Comparison of ENCODE assay signal across 24 cellular contexts in the genomic region with DNA sequence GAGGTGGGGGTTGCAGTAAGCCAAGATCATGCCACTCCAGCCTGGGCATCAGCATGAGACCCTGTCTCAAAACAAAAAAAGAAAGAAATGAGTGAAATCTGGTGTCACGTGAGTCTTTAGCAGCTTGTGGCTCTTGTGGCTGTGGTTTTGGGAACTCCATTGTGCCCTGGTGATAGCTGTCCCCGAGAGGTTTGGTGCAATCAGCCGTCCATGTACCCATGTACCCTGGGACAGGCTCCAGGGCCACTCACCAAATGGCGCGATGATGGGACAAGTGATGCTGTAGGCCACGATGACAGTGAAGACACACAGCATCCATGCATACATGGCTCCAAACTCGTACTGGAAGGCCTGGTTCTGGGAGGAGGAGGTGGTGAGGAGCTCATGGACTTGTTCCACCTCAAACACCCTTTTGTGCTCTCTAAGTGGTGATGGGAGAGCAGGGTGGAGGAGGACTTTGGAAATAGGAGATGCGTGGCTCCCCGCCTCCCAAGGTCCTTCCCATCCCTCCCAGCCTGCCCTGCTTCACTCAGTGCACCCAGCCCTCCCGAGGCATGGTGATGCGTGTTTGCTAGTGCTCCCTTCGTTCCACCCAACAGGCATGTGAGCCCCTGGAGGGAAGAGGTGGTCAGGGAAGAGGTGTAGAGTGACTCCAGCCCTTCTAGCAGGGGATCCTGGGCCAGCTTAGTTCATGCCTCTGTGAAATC. TPM values are rescaled to one million over a fixed set of nuclear protein-coding genes. Genes with fewer than 3 reads are reported as not detected.
DNase-seq lines count a peak whose midpoint lies in the region; ATAC-seq, FAIRE-seq and TF ChIP-seq lines count a peak whose summit lies in the region.
"Had no signal": no experiment of that assay in that cellular context is flagged by ENCODE, and none has a peak within 500 bp of the region (broad histone marks: within the 10 kb centered on the region; RNA-seq: fewer than 3 reads in every experiment).

No MANE protein-coding gene starts in this region.

- TF ChIP-seq RAD21 in HepG2 (CRISPR knock-in tag; IDR thresholded peaks at IDR 0.05): no peak

- CTCF ChIA-PET in T-cell (lab: Charles Lee) (interaction anchor here in 1 of 2 donors (0.6 kb wide), 1 partner anchor 155 kb away, joined by 9 read pairs; no protein-coding TSS in a partner anchor), HepG2 (lab: Yijun Ruan, JAX; ENCODE audit: low intra/inter-chr PET ratio, low total read pairs) (no interaction called here)

- peak overlapping the region; percentile 37 for H3K27ac Mint-ChIP-seq in stimulated activated naive CD8-positive, alpha-beta T cell treated with anti-CD3 and anti-CD28 coated beads, Interleukin-15, Interleukin-2, amounts not matched to agents 100 ng/mL and 50 ng/mL, for 24 hours
- H3K27ac Mint-ChIP-seq in T-cell (peak overlapping the region; percentile 65 to 88), progenitor cell of endocrine pancreas (no peak overlapping the region)

- H3K9me3 Mint-ChIP-seq in stimulated activated naive CD8-positive, alpha-beta T cell treated with anti-CD3 and anti-CD28 coated beads, Interleukin-15, Interleukin-2, amounts not matched to agents 100 ng/mL and 50 ng/mL, for 24 hours: no peaks in the 10 kb centered on the region
- H3K9me3 Mint-ChIP-seq in T-cell: no peaks in the 10 kb centered on the region
- H3K9me3 Mint-ChIP-seq in progenitor cell of endocrine pancreas (ENCODE audit: low read depth): peaks cover 3% of the 10 kb centered on the region

- POLR2A ChIA-PET in T-cell (lab: Charles Lee) (no interaction called here), HepG2 (lab: Yijun Ruan, JAX) (no interaction called here)

- H3K79me2 ChIP-seq in HepG2 (ENCODE audit: insufficient read depth, low read length): no peaks in the 10 kb centered on the region

- no peak overlapping the region for H3K4me3 Mint-ChIP-seq in stimulated activated naive CD8-positive, alpha-beta T cell treated with anti-CD3 and anti-CD28 coated beads, Interleukin-15, Interleukin-2, amounts not matched to agents 100 ng/mL and 50 ng/mL, for 24 hours
- H3K4me3 Mint-ChIP-seq in T-cell: peak overlapping the region in 1 of 3 donors; percentile 18
- H3K4me3 Mint-ChIP-seq in progenitor cell of endocrine pancreas (ENCODE audit: low read depth): no peak overlapping the region

- H3K36me3 ChIP-seq in HepG2 (replicated peaks in 1 of 2; ENCODE audit: control insufficient read depth in 1 of 2, insufficient read depth in 2 of 2, low read length in 2 of 2): peaks cover 13 to 51% of the 10 kb centered on the region in 2 experiments
- H3K36me3 ChIP-seq: WERI-Rb-1 had no signal

- in situ Hi-C loops in HepG2 (cut with HindIII; ENCODE audit: extremely low pct_ligation_motif_present, low pct_unique_long_range_greater_than_20kb): no loop called here

- intact Hi-C loops in HepG2 (cut with micrococcal nuclease; ENCODE audit: unreplicated experiment): no loop called here

- H3K27me3 Mint-ChIP-seq in stimulated activated naive CD8-positive, alpha-beta T cell treated with anti-CD3 and anti-CD28 coated beads, Interleukin-15, Interleukin-2, amounts not matched to agents 100 ng/mL and 50 ng/mL, for 24 hours: no peaks in the 10 kb centered on the region
- no peaks in the 10 kb centered on the region for H3K27me3 Mint-ChIP-seq in T-cell
- no peaks in the 10 kb centered on the region for H3K27me3 Mint-ChIP-seq in progenitor cell of endocrine pancreas

- H2AFZ ChIP-seq in HepG2 (ENCODE audit: low read length): no peak overlapping the region
- H2AFZ ChIP-seq: GM23248 had no signal

- peaks cover 5% of the 10 kb centered on the region; the same call in 1 of the 2 replicates for H3K9me3 ChIP-seq in HepG2 (ENCODE audit: low read length)
- H3K9me3 ChIP-seq: ascending aorta, esophagus muscularis mucosa, neutrophil, thoracic aorta had no signal

- peaks cover 17% of the 10 kb centered on the region for H3K4me1 ChIP-seq in HepG2 (ENCODE audit: insufficient read depth, low read length)
- H3K4me1 ChIP-seq: ascending aorta had no signal

- peaks cover 35% of the 10 kb centered on the region for H3K36me3 Mint-ChIP-seq in stimulated activated naive CD8-positive, alpha-beta T cell treated with anti-CD3 and anti-CD28 coated beads, Interleukin-15, Interleukin-2, amounts not matched to agents 100 ng/mL and 50 ng/mL, for 24 hours (ENCODE audit: low read depth)
- H3K36me3 Mint-ChIP-seq in T-cell (peaks cover 59% of the 10 kb centered on the region), progenitor cell of endocrine pancreas (ENCODE audit: insufficient read depth) (peaks cover 55% of the 10 kb centered on the region)

- no peak for FAIRE-seq in HepG2 (lab: Jason Lieb, UNC)

- H3K4me2 ChIP-seq in HepG2 (ENCODE audit: low read depth, low read length): no peak overlapping the region

- no peak for ATAC-seq in stimulated activated naive CD8-positive, alpha-beta T cell treated with anti-CD3 and anti-CD28 coated beads, Interleukin-15, Interleukin-2, amounts not matched to agents 100 U/mL and 50 U/mL, for 24 hours
- ATAC-seq in T-cell (replicated peaks in 1 of 4): no peak
- ATAC-seq in HepG2: no peak
- ATAC-seq in GM21528 (IDR thresholded peaks at IDR 0.05; ENCODE audit: low FRiP score, unreplicated experiment): no peak
- ATAC-seq in GM21447 (IDR thresholded peaks at IDR 0.05; ENCODE audit: unreplicated experiment): no peak

- BruUV-seq in HepG2 (replicated peaks; lab: Mats Ljungman, UMichigan): no TSS peak

- DNase-seq in stimulated activated naive CD8-positive, alpha-beta T cell treated with anti-CD3 and anti-CD28 coated beads, Interleukin-15, Interleukin-2, amounts not matched to agents 100 U/mL and 50 U/mL, for 24 hours: no peak
- no peak for DNase-seq in T-cell
- DNase-seq in HepG2 (ENCODE audit: low spot score): no peak
- no peak for DNase-seq in progenitor cell of endocrine pancreas (ENCODE audit: low spot score, unreplicated experiment)
- DNase-seq: activated effector memory CD4-positive, alpha-beta T cell treated with Interleukin-2 at 50 U/mL for 16 hours; Calu3; cerebellar nuclear complex; effector CD8-positive, alpha-beta T cell; EL; GM23248; midbrain; NCI-H1417; NCI-H524; WERI-Rb-1 had no signal

- no peak for TF ChIP-seq POLR2A in HepG2 (IDR thresholded peaks at IDR 0.05; ENCODE audit: insufficient read depth in 1 of 2, low read depth in 2 of 2, low read length in 2 of 2)

- no peaks in the 10 kb centered on the region for H3K27me3 ChIP-seq in HepG2 (ENCODE audit: control insufficient read depth in 1 of 2, insufficient read depth in 2 of 2, low read length in 2 of 2)
- H3K27me3 ChIP-seq: ascending aorta, esophagus muscularis mucosa, neutrophil had no signal

- no peak overlapping the region for H3K9ac ChIP-seq in HepG2 (ENCODE audit: insufficient read depth, low read depth, low read length)
- H3K9ac ChIP-seq: GM23248 had no signal

- H3K4me1 Mint-ChIP-seq in stimulated activated naive CD8-positive, alpha-beta T cell treated with anti-CD3 and anti-CD28 coated beads, Interleukin-15, Interleukin-2, amounts not matched to agents 100 ng/mL and 50 ng/mL, for 24 hours (ENCODE audit: low read depth): peaks cover 67% of the 10 kb centered on the region
- H3K4me1 Mint-ChIP-seq in T-cell (peaks cover 65 to 76% (median 70%) of the 10 kb centered on the region in 3 donors), progenitor cell of endocrine pancreas (ENCODE audit: low read depth) (peaks cover 13% of the 10 kb centered on the region)

- TF ChIP-seq CTCF in HepG2 (CRISPR knock-in tag; IDR thresholded peaks at IDR 0.05): no peak
- TF ChIP-seq CTCF in progenitor cell of endocrine pancreas (IDR thresholded peaks at IDR 0.05; ENCODE audit: unreplicated experiment): no peak

- no peak overlapping the region for H3K4me3 ChIP-seq in HepG2 (replicated peaks in 1 of 3; ENCODE audit: insufficient read depth in 1 of 3, low read depth in 2 of 3, low read length in 3 of 3)
- H3K4me3 ChIP-seq: ascending aorta, esophagus muscularis mucosa, GM23248, thoracic aorta had no signal

- TF ChIP-seq EP300 in HepG2 (IDR thresholded peaks at IDR 0.05; ENCODE audit: low read depth in 2 of 2, low read length in 2 of 2) (no peak), HepG2 (CRISPR knock-in tag; IDR thresholded peaks at IDR 0.05; ENCODE audit: borderline replicate concordance) (no peak)

- no peaks in the 10 kb centered on the region for H4K20me1 ChIP-seq in HepG2 (ENCODE audit: insufficient read depth, low read length)

- no peak overlapping the region for H3K27ac ChIP-seq in HepG2 (ENCODE audit: extremely low read length, insufficient read depth, low read length)
- H3K27ac ChIP-seq: ascending aorta, GM23248, thoracic aorta, WERI-Rb-1 had no signal

- WGBS in HepG2 (ENCODE audit: low lambda C conversion rate): 98% methylated on average over 7 of the region's 12 CpGs

RNA-seq across cellular contexts. Expression of a gene that starts 29.6 kb away (rescaled TPM):
- total RNA-seq in T-cell (100 to 1,000 TPM; 332 to 473 (median 390) TPM), HepG2 (2016; rRNA removed; fragmentation: Illumina TruSeq; extraction: Trizol) (6.8 and 23.9 TPM in 2 replicates), progenitor cell of endocrine pancreas (236 and 246 TPM in 2 replicates)
- total RNA-seq in HepG2 (2016; cell fraction: cytosol; rRNA removed; fragmentation: Illumina TruSeq; extraction: Trizol; ENCODE audit: low read depth): 8.4 and 11.8 TPM in 2 replicates
- 6.3 and 23.7 TPM in 2 replicates for total RNA-seq in HepG2 (2016; cell fraction: insoluble cytoplasmic fraction; rRNA removed; fragmentation: Illumina TruSeq; extraction: Trizol)
- 9.0 and 9.3 TPM in 2 replicates for total RNA-seq in HepG2 (2016; cell fraction: membrane; rRNA removed; fragmentation: Illumina TruSeq; extraction: Trizol)
- total RNA-seq in HepG2 (2016; cell fraction: nucleus; rRNA removed; fragmentation: Illumina TruSeq; extraction: Trizol): 45.2 and 52.0 TPM in 2 replicates
- polyA plus RNA-seq in HepG2 (2011; rRNA removed): 53.3 and 68.4 TPM in 2 replicates
- polyA plus RNA-seq in HepG2 (2011; cell fraction: cytosol; rRNA removed): 12.0 and 12.6 TPM in 2 replicates
- polyA plus RNA-seq in HepG2 (2011; cell fraction: nucleus; rRNA removed): 382 and 397 TPM in 2 replicates
- polyA plus RNA-seq in HepG2 (2012): 27.8 and 32.4 TPM in 2 replicates
- polyA plus RNA-seq in HepG2 (2016; cell fraction: cytosol; fragmentation: Illumina TruSeq; extraction: Trizol; ENCODE audit: low read depth): 1.2 and 1.4 TPM in 2 replicates
- 5.6 and 6.1 TPM in 2 replicates for polyA plus RNA-seq in HepG2 (2016; cell fraction: insoluble cytoplasmic fraction; fragmentation: Illumina TruSeq; extraction: Trizol; ENCODE audit: low read depth)
- polyA plus RNA-seq in HepG2 (2016; cell fraction: membrane; fragmentation: Illumina TruSeq; extraction: Trizol; ENCODE audit: low read depth): 2.8 and 3.1 TPM in 2 replicates
- polyA plus RNA-seq in HepG2 (2016; cell fraction: nucleus; fragmentation: Illumina TruSeq; extraction: Trizol; ENCODE audit: insufficient read depth, low read depth): 77.1 and 87.3 TPM in 2 replicates
- 69.8 and 79.8 TPM in 2 replicates for polyA minus RNA-seq in HepG2 (2011; rRNA and poly(A)+ RNA removed; ENCODE audit: low replicate concordance)
- polyA minus RNA-seq in HepG2 (2011; cell fraction: cytosol; rRNA and poly(A)+ RNA removed): 11.9 and 15.7 TPM in 2 replicates
- polyA minus RNA-seq in HepG2 (2011; cell fraction: nucleus; rRNA and poly(A)+ RNA removed): 124 and 138 TPM in 2 replicates

RNA-seq across cellular contexts. Expression of a gene that starts 36.4 kb away (rescaled TPM):
- under 1 TPM; 0.23 to 0.63 (median 0.35) TPM for total RNA-seq in T-cell
- total RNA-seq in HepG2 (2016; rRNA removed; fragmentation: Illumina TruSeq; extraction: Trizol): 0.29 TPM in 1 of 2 replicates, not detected in the other
- total RNA-seq in HepG2 (2016; cell fraction: cytosol; rRNA removed; fragmentation: Illumina TruSeq; extraction: Trizol; ENCODE audit: low read depth): 0.20 TPM in 1 of 2 replicates, not detected in the other
- 0.18 and 0.50 TPM in 2 replicates for total RNA-seq in HepG2 (2016; cell fraction: insoluble cytoplasmic fraction; rRNA removed; fragmentation: Illumina TruSeq; extraction: Trizol)
- total RNA-seq in HepG2 (2016; cell fraction: membrane; rRNA removed; fragmentation: Illumina TruSeq; extraction: Trizol): 0.09 TPM in 1 of 2 replicates, not detected in the other
- 0.22 and 0.38 TPM in 2 replicates for total RNA-seq in HepG2 (2016; cell fraction: nucleus; rRNA removed; fragmentation: Illumina TruSeq; extraction: Trizol)
- 0.79 and 1.8 TPM in 2 replicates for polyA plus RNA-seq in HepG2 (2011; rRNA removed)
- polyA plus RNA-seq in HepG2 (2011; cell fraction: cytosol; rRNA removed): 1.6 and 1.9 TPM in 2 replicates
- polyA plus RNA-seq in HepG2 (2011; cell fraction: nucleus; rRNA removed): 0.68 and 0.78 TPM in 2 replicates
- polyA plus RNA-seq in HepG2 (2012): 0.32 and 0.55 TPM in 2 replicates
- not detected in 2 replicates for polyA plus RNA-seq in HepG2 (2016; cell fraction: cytosol; fragmentation: Illumina TruSeq; extraction: Trizol; ENCODE audit: low read depth)
- 0.14 TPM in 1 of 2 replicates, not detected in the other for polyA plus RNA-seq in HepG2 (2016; cell fraction: insoluble cytoplasmic fraction; fragmentation: Illumina TruSeq; extraction: Trizol; ENCODE audit: low read depth)
- polyA plus RNA-seq in HepG2 (2016; cell fraction: membrane; fragmentation: Illumina TruSeq; extraction: Trizol; ENCODE audit: low read depth): 0.11 TPM in 1 of 2 replicates, not detected in the other
- polyA plus RNA-seq in HepG2 (2016; cell fraction: nucleus; fragmentation: Illumina TruSeq; extraction: Trizol; ENCODE audit: insufficient read depth, low read depth): 0.28 and 0.51 TPM in 2 replicates
- 0.12 TPM in 1 of 2 replicates, not detected in the other for polyA minus RNA-seq in HepG2 (2011; rRNA and poly(A)+ RNA removed; ENCODE audit: low replicate concordance)
- 0.49 and 0.53 TPM in 2 replicates for polyA minus RNA-seq in HepG2 (2011; cell fraction: cytosol; rRNA and poly(A)+ RNA removed)
- 0.52 and 0.99 TPM in 2 replicates for polyA minus RNA-seq in HepG2 (2011; cell fraction: nucleus; rRNA and poly(A)+ RNA removed)
- 22.9 and 26.0 TPM in 2 replicates for total RNA-seq in progenitor cell of endocrine pancreas
- total RNA-seq: activated CD8-positive, alpha-beta memory T cell treated with anti-CD3 and anti-CD28 coated beads for 36 hours; ascending aorta; Calu3; GM23248; LHCN-M2; T-helper 1 cell treated with Interleukin-12 subunit alpha and Interleukin-12 subunit beta and Interleukin-4 antibody, amounts not matched to agents 30 ng/mL and 1 ng/mL, for 36 hours; thoracic aorta had no signal
- polyA plus RNA-seq: GM23248 had no signal

RNA-seq across cellular contexts. Expression of a gene that starts 42.6 kb away (rescaled TPM):
- total RNA-seq in T-cell: 1 to 10 TPM in 4 of 5 donors, under 1 TPM in 1; 0.98 to 5.2 (median 3.7) TPM
- total RNA-seq in HepG2 (2016; rRNA removed; fragmentation: Illumina TruSeq; extraction: Trizol): 28.8 and 36.5 TPM in 2 replicates
- 20.0 and 23.1 TPM in 2 replicates for total RNA-seq in HepG2 (2016; cell fraction: cytosol; rRNA removed; fragmentation: Illumina TruSeq; extraction: Trizol; ENCODE audit: low read depth)
- 20.9 and 35.8 TPM in 2 replicates for total RNA-seq in HepG2 (2016; cell fraction: insoluble cytoplasmic fraction; rRNA removed; fragmentation: Illumina TruSeq; extraction: Trizol)
- 36.4 and 40.0 TPM in 2 replicates for total RNA-seq in HepG2 (2016; cell fraction: membrane; rRNA removed; fragmentation: Illumina TruSeq; extraction: Trizol)
- total RNA-seq in HepG2 (2016; cell fraction: nucleus; rRNA removed; fragmentation: Illumina TruSeq; extraction: Trizol): 48.7 and 54.7 TPM in 2 replicates
- polyA plus RNA-seq in HepG2 (2011; rRNA removed): 27.7 and 38.3 TPM in 2 replicates
- 18.6 and 23.4 TPM in 2 replicates for polyA plus RNA-seq in HepG2 (2011; cell fraction: cytosol; rRNA removed)
- 29.6 and 32.2 TPM in 2 replicates for polyA plus RNA-seq in HepG2 (2011; cell fraction: nucleus; rRNA removed)
- 80.6 and 134 TPM in 2 replicates for polyA plus RNA-seq in HepG2 (2012)
- 67.8 and 68.1 TPM in 2 replicates for polyA plus RNA-seq in HepG2 (2016; cell fraction: cytosol; fragmentation: Illumina TruSeq; extraction: Trizol; ENCODE audit: low read depth)
- 43.8 and 55.8 TPM in 2 replicates for polyA plus RNA-seq in HepG2 (2016; cell fraction: insoluble cytoplasmic fraction; fragmentation: Illumina TruSeq; extraction: Trizol; ENCODE audit: low read depth)
- polyA plus RNA-seq in HepG2 (2016; cell fraction: membrane; fragmentation: Illumina TruSeq; extraction: Trizol; ENCODE audit: low read depth): 77.2 and 87.4 TPM in 2 replicates
- 134 and 141 TPM in 2 replicates for polyA plus RNA-seq in HepG2 (2016; cell fraction: nucleus; fragmentation: Illumina TruSeq; extraction: Trizol; ENCODE audit: insufficient read depth, low read depth)
- 20.7 and 23.4 TPM in 2 replicates for polyA minus RNA-seq in HepG2 (2011; rRNA and poly(A)+ RNA removed; ENCODE audit: low replicate concordance)
- polyA minus RNA-seq in HepG2 (2011; cell fraction: cytosol; rRNA and poly(A)+ RNA removed): 21.0 and 23.9 TPM in 2 replicates
- polyA minus RNA-seq in HepG2 (2011; cell fraction: nucleus; rRNA and poly(A)+ RNA removed): 15.3 and 18.4 TPM in 2 replicates
- 41.2 and 41.5 TPM in 2 replicates for total RNA-seq in progenitor cell of endocrine pancreas

Comparison
In these comparisons a context has a peak if more than half of its experiments do, and no peak if none do; other contexts are left out.
1. RNA of a gene that starts 36.4 kb away (total RNA-seq): 22.9 to 26.0 TPM in progenitor cell of endocrine pancreas; 0.23 to 0.63 TPM in T-cell and 0.09 to 0.50 TPM in HepG2; every median in the first group is over 10 times any median in the second.